ENCODE assay signal across 17 cellular contexts in genomic region chr1:89905391-89906058, GRCh38.
A peak's percentile ranks its signal among the peaks of the same experiment; 100 is the strongest.
DNase-seq lines count a peak whose midpoint lies in the region; ATAC-seq and TF ChIP-seq lines count a peak whose summit lies in the region.
"Had no signal": no experiment of that assay in that cellular context is flagged by ENCODE, and none has a peak within 500 bp of the region (broad histone marks: within the 10 kb centered on the region; RNA-seq: fewer than 3 reads in every experiment).

No MANE protein-coding gene starts in this region.

- no peaks in the 10 kb centered on the region for H4K20me1 ChIP-seq in fibroblast of lung (ENCODE audit: control insufficient read depth, extremely low read depth, insufficient read depth, low read length)

- H3K27me3 ChIP-seq in fibroblast of lung (ENCODE audit: control insufficient read depth, insufficient read depth, low read length) = no peaks in the 10 kb centered on the region
- H3K27me3 ChIP-seq: stomach had no signal

- H3K9ac ChIP-seq in fibroblast of lung (ENCODE audit: insufficient read depth, low read length) = no peak overlapping the region

- H3K4me2 ChIP-seq in fibroblast of lung (ENCODE audit: extremely low read depth, insufficient read depth, low read length) = no peak overlapping the region

- peaks cover 44% of the 10 kb centered on the region for H3K4me1 ChIP-seq in fibroblast of lung (ENCODE audit: control insufficient read depth, extremely low read depth, insufficient read depth, low read length)

- peak; percentile 28 for DNase-seq in DMS53 (lab: John Stamatoyannopoulos, UW)
- no peak for DNase-seq in DMS53 treated with DMSO at 0.1 percent for 48 hours (lab: John Stamatoyannopoulos, UW; ENCODE audit: unreplicated experiment)
- peak; percentile 28 for DNase-seq in M059J (ENCODE audit: low read depth)
- DNase-seq in fibroblast of lung (ENCODE audit: low read depth in 2 of 2) = peak in 1 of 2 donors; percentile 17
- no peak for DNase-seq in osteocyte (ENCODE audit: extremely low spot score, unreplicated experiment)
- DNase-seq in NOMO-1 (lab: John Stamatoyannopoulos, UW; ENCODE audit: unreplicated experiment in 2 of 2) = no peak
- DNase-seq: activated CD4-positive, alpha-beta T cell treated with anti-CD3 and anti-CD28 coated beads for 1 hour; activated T-cell treated with anti-CD3 and anti-CD28 coated beads for 4 hours; GF-D8; NCI-H2081; RPMI8226; stomach had no signal

- TF ChIP-seq CTCF in fibroblast of lung (conservative IDR thresholded peaks at IDR 0.05 in 1 of 2, IDR thresholded peaks at IDR 0.05 in 1 of 2; ENCODE audit: low read depth in 1 of 2, low read length in 2 of 2) = no peak
- no peak for TF ChIP-seq CTCF in osteocyte (IDR thresholded peaks at IDR 0.05)

- no peaks in the 10 kb centered on the region for H3K36me3 ChIP-seq in fibroblast of lung (ENCODE audit: control insufficient read depth, insufficient read depth, low read length)
- H3K36me3 ChIP-seq: HAP-1, stomach had no signal

- ATAC-seq in HG02678 (IDR thresholded peaks at IDR 0.05; ENCODE audit: unreplicated experiment) (no peak), GM21786 (IDR thresholded peaks at IDR 0.05; ENCODE audit: unreplicated experiment) (no peak)

- no peaks in the 10 kb centered on the region for H3K79me2 ChIP-seq in fibroblast of lung (ENCODE audit: control insufficient read depth, insufficient read depth, low read length)

- H3K9me3 ChIP-seq in fibroblast of lung (ENCODE audit: control insufficient read depth, insufficient read depth, low read depth, low read length) = no peaks in the 10 kb centered on the region
- H3K9me3 ChIP-seq: HAP-1 had no signal

- H3K27me3 Mint-ChIP-seq in osteocyte (ENCODE audit: unreplicated experiment) = no peaks in the 10 kb centered on the region

- peak overlapping the region; percentile 97 for H3K27ac Mint-ChIP-seq in osteocyte (ENCODE audit: unreplicated experiment)
- H3K27ac Mint-ChIP-seq: T-helper 1 cell treated with Interleukin-12 subunit alpha and Interleukin-12 subunit beta and Interleukin-4 antibody, amounts not matched to agents 30 μg/mL and 1 μg/mL, for 36 hours had no signal

- H3K36me3 Mint-ChIP-seq in osteocyte (ENCODE audit: unreplicated experiment) = no peaks in the 10 kb centered on the region

- peaks cover 68% of the 10 kb centered on the region for H3K4me1 Mint-ChIP-seq in osteocyte (ENCODE audit: unreplicated experiment)

- no peak overlapping the region for H3K4me3 ChIP-seq in fibroblast of lung (replicated peaks in 1 of 4; ENCODE audit: control extremely low read depth in 1 of 4, insufficient read depth in 1 of 4, low read depth in 3 of 4, low read length in 4 of 4)
- H3K4me3 ChIP-seq: HAP-1, stomach had no signal

- no peak overlapping the region for H2AFZ ChIP-seq in fibroblast of lung (ENCODE audit: low read length)

- H3K27ac ChIP-seq in fibroblast of lung (ENCODE audit: insufficient read depth, low read length) = peak overlapping the region; percentile 1
- H3K27ac ChIP-seq: 22Rv1 had no signal

- no peaks in the 10 kb centered on the region for H3K9me3 Mint-ChIP-seq in osteocyte (ENCODE audit: unreplicated experiment)
- H3K9me3 Mint-ChIP-seq: T-helper 1 cell treated with Interleukin-12 subunit alpha and Interleukin-12 subunit beta and Interleukin-4 antibody, amounts not matched to agents 30 μg/mL and 1 μg/mL, for 36 hours had no signal

- H3K4me3 Mint-ChIP-seq in osteocyte (ENCODE audit: unreplicated experiment) = no peak overlapping the region
- H3K4me3 Mint-ChIP-seq: T-helper 1 cell treated with Interleukin-12 subunit alpha and Interleukin-12 subunit beta and Interleukin-4 antibody, amounts not matched to agents 30 μg/mL and 1 μg/mL, for 36 hours had no signal

Comparison
In these comparisons a context has a peak if more than half of its experiments do, and no peak if none do; other contexts are left out.
1. DNase-seq: peak in DMS53 (single experiment) and M059J (single experiment); none in DMS53 treated with DMSO at 0.1 percent for 48 hours (single experiment), osteocyte (single experiment) and NOMO-1 (0 of 2).